In genomic region chr10:69846252-69847000, GRCh38 we compare ENCODE assay signal across 13 cellular contexts. TPM values are rescaled to one million over a fixed set of nuclear protein-coding genes. Genes with fewer than 3 reads are reported as not detected.
DNase-seq lines count a peak whose midpoint lies in the region; ATAC-seq and TF ChIP-seq lines count a peak whose summit lies in the region.
"Had no signal": no experiment of that assay in that cellular context is flagged by ENCODE, and none has a peak within 500 bp of the region (broad histone marks: within the 10 kb centered on the region; RNA-seq: fewer than 3 reads in every experiment).

No MANE protein-coding gene starts in this region.

- WGBS in SK-N-SH (ENCODE audit: low lambda C conversion rate) = 81% methylated on average over 10 of the region's 16 CpGs
- 34 to 54% methylated on average over 3 to 16 of the region's 16 CpGs for WGBS in transverse colon (ENCODE audit: low coverage in 1 of 2), 2 donors

- TF ChIP-seq RAD21 in SK-N-SH (IDR thresholded peaks at IDR 0.05; ENCODE audit: low read length) = no peak

- TF ChIP-seq CTCF in cardiac muscle cell (IDR thresholded peaks at IDR 0.05; ENCODE audit: low read depth, low read length) = no peak
- TF ChIP-seq CTCF in SK-N-SH (IDR thresholded peaks at IDR 0.05) = no peak
- no peak for TF ChIP-seq CTCF in transverse colon (IDR thresholded peaks at IDR 0.05)
- no peak for TF ChIP-seq CTCF in tibial artery (IDR thresholded peaks at IDR 0.05)

- H2AFZ ChIP-seq in SK-N-SH (ENCODE audit: low read depth) = no peak overlapping the region

- H4K20me1 ChIP-seq in SK-N-SH (ENCODE audit: insufficient read depth) = no peaks in the 10 kb centered on the region

- intact Hi-C loops in Right ventricle myocardium inferior (cut with DNase I) = no loop called here
- intact Hi-C loops in transverse colon (cut with DNase I; ENCODE audit: low total_unique reads) = no loop called here
- intact Hi-C loops in tibial artery (cut with DNase I; ENCODE audit: low total_unique reads) = no loop called here

- peaks cover 35% of the 10 kb centered on the region for H3K4me1 ChIP-seq in cardiac muscle cell (ENCODE audit: low read depth)
- H3K4me1 ChIP-seq in SK-N-SH (ENCODE audit: control insufficient read depth in 1 of 2, insufficient read depth in 2 of 2, low read depth in 1 of 2, low read length in 1 of 2) = peaks cover 20 to 27% of the 10 kb centered on the region in 2 experiments
- H3K4me1 ChIP-seq in transverse colon = peaks cover 9 to 47% (median 18%) of the 10 kb centered on the region in 4 donors
- peaks cover 0 to 14% (median 11%) of the 10 kb centered on the region in 4 donors for H3K4me1 ChIP-seq in tibial artery

- in situ Hi-C loops in transverse colon (cut with MboI; ENCODE audit: low pct_ligation_motif_present in 1 of 4, low pct_unique_long_range_greater_than_20kb in 1 of 4, low sequenced_read_pairs in 3 of 4) = no loop called here

- peak overlapping the region; percentile 76 for H3K27ac ChIP-seq in cardiac muscle cell
- H3K27ac ChIP-seq in SK-N-SH (ENCODE audit: low read depth in 2 of 2, low read length in 1 of 2) = peak overlapping the region; percentile 55 to 56
- peak overlapping the region; percentile 1 to 55 (median 16) for H3K27ac ChIP-seq in transverse colon
- no peak overlapping the region for H3K27ac ChIP-seq in tibial artery
- H3K27ac ChIP-seq: neutrophil had no signal

- ATAC-seq in Right ventricle myocardium inferior (no peak), HG02973 (IDR thresholded peaks at IDR 0.05; ENCODE audit: unreplicated experiment) (no peak), GM21447 (IDR thresholded peaks at IDR 0.05; ENCODE audit: unreplicated experiment) (no peak)
- ATAC-seq: Panc1 had no signal

- CTCF ChIA-PET in SK-N-SH (lab: Yijun Ruan, JAX) = interaction anchor here (1.1 to 1.2 kb wide), 2 partner anchors 13 to 68 kb away, joined by 3 to 5 read pairs; no protein-coding TSS in a partner anchor

- DNase-seq in cardiac muscle cell (ENCODE audit: low read depth in 1 of 2, low spot score in 1 of 2) (no peak), Right ventricle myocardium inferior (ENCODE audit: missing footprints) (no peak), SK-N-SH (peak; percentile 47), left kidney (ENCODE audit: low read depth, low spot score) (peak; percentile 79), transverse colon (no peak), tibial artery (no peak)
- DNase-seq: activated CD8-positive, alpha-beta memory T cell treated with anti-CD3 and anti-CD28 coated beads for 24 hours; KBM-7; NCI-H187 had no signal

- H3K9me2 ChIP-seq in SK-N-SH = no peaks in the 10 kb centered on the region

- H3K79me2 ChIP-seq in SK-N-SH (ENCODE audit: insufficient read depth) = no peaks in the 10 kb centered on the region

- peak overlapping the region; percentile 60 for H3K4me2 ChIP-seq in SK-N-SH

- H3K9ac ChIP-seq in SK-N-SH = peak overlapping the region; percentile 38; the same call in 1 of the 2 replicates

- H3K27me3 ChIP-seq in cardiac muscle cell = no peaks in the 10 kb centered on the region
- H3K27me3 ChIP-seq in SK-N-SH (ENCODE audit: insufficient read depth) = no peaks in the 10 kb centered on the region
- no peaks in the 10 kb centered on the region for H3K27me3 ChIP-seq in transverse colon
- H3K27me3 ChIP-seq in tibial artery = no peaks in the 10 kb centered on the region

- no peak for TF ChIP-seq EP300 in SK-N-SH (IDR thresholded peaks at IDR 0.05; ENCODE audit: borderline replicate concordance in 1 of 2, low read depth in 1 of 2, low read length in 1 of 2)
- no peak for TF ChIP-seq EP300 in transverse colon (IDR thresholded peaks at IDR 0.05; ENCODE audit: low read depth)

- POLR2A ChIA-PET in SK-N-SH (lab: Yijun Ruan, JAX) = no interaction called here

- H3K4me3 ChIP-seq in cardiac muscle cell = no peak overlapping the region
- H3K4me3 ChIP-seq in SK-N-SH (ENCODE audit: low read depth in 2 of 2, low read length in 1 of 2) = no peak overlapping the region
- H3K4me3 ChIP-seq in transverse colon = no peak overlapping the region
- no peak overlapping the region for H3K4me3 ChIP-seq in tibial artery

- TF ChIP-seq POLR2A in transverse colon (IDR thresholded peaks at IDR 0.05) = no peak

- H3K36me3 ChIP-seq in cardiac muscle cell (no peaks in the 10 kb centered on the region), SK-N-SH (replicated peaks in 1 of 2; ENCODE audit: control insufficient read depth in 1 of 2, insufficient read depth in 2 of 2, low read length in 1 of 2) (no peaks in the 10 kb centered on the region), transverse colon (no peaks in the 10 kb centered on the region), tibial artery (no peaks in the 10 kb centered on the region)
- H3K36me3 ChIP-seq: neutrophil had no signal

- H3K9me3 ChIP-seq in cardiac muscle cell (ENCODE audit: low read depth) (no peaks in the 10 kb centered on the region), SK-N-SH (no peaks in the 10 kb centered on the region), transverse colon (no peaks in the 10 kb centered on the region), tibial artery (no peaks in the 10 kb centered on the region)
- H3K9me3 ChIP-seq: neutrophil had no signal

- H3F3A ChIP-seq in SK-N-SH (replicated peaks; ENCODE audit: insufficient read depth) = peaks cover 7% of the 10 kb centered on the region

TF ChIP-seq in SK-N-SH, 30 proteins besides CTCF, POLR2A, EP300 and RAD21:
- TF ChIP-seq TCF12 (IDR thresholded peaks at IDR 0.05) (no peak), SMC3 (IDR thresholded peaks at IDR 0.05; ENCODE audit: low read depth, low read length) (no peak), EZH2phosphoT487 (IDR thresholded peaks at IDR 0.05; ENCODE audit: borderline replicate concordance, low read depth) (no peak)
- TF ChIP-seq, protein P1, sequence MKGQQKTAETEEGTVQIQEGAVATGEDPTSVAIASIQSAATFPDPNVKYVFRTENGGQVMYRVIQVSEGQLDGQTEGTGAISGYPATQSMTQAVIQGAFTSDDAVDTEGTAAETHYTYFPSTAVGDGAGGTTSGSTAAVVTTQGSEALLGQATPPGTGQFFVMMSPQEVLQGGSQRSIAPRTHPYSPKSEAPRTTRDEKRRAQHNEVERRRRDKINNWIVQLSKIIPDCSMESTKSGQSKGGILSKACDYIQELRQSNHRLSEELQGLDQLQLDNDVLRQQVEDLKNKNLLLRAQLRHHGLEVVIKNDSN (IDR thresholded peaks at IDR 0.05; ENCODE audit: borderline replicate concordance, low read depth) = no peak

RNA-seq across cellular contexts. Expression of gene COL13A1, which starts 44.7 kb away (rescaled TPM):
- 72.3 and 150 TPM in 2 replicates for total RNA-seq in cardiac muscle cell
- polyA plus RNA-seq in cardiac muscle cell = 57.2 and 95.2 TPM in 2 replicates
- total RNA-seq in Right ventricle myocardium inferior = 1.0 TPM
- 21.0 and 26.7 TPM in 2 replicates for polyA plus RNA-seq in SK-N-SH (2012; rRNA removed)
- 17.1 and 23.2 TPM in 2 replicates for polyA plus RNA-seq in SK-N-SH (2012; cell fraction: cytosol; rRNA removed)
- 37.4 and 37.6 TPM in 2 replicates for polyA plus RNA-seq in SK-N-SH (2012; cell fraction: nucleus; rRNA removed)
- 1 to 10 TPM in 3 of 4 donors, under 1 TPM in 1; 0.68 to 8.2 (median 2.1) TPM for total RNA-seq in transverse colon

Comparison
In these comparisons a context has a peak if more than half of its experiments do, and no peak if none do; other contexts are left out.
1. DNase-seq: peak in SK-N-SH (single experiment) and left kidney (single experiment); none in cardiac muscle cell (0 of 2), Right ventricle myocardium inferior (single experiment), transverse colon (single experiment) and tibial artery (0 of 2).
2. H3K27ac ChIP-seq: peak in cardiac muscle cell (single experiment), SK-N-SH (2 of 2) and transverse colon (4 of 4); none in tibial artery (0 of 2).